8 cellular contexts compared by ENCODE assay signal in the genomic region with DNA sequence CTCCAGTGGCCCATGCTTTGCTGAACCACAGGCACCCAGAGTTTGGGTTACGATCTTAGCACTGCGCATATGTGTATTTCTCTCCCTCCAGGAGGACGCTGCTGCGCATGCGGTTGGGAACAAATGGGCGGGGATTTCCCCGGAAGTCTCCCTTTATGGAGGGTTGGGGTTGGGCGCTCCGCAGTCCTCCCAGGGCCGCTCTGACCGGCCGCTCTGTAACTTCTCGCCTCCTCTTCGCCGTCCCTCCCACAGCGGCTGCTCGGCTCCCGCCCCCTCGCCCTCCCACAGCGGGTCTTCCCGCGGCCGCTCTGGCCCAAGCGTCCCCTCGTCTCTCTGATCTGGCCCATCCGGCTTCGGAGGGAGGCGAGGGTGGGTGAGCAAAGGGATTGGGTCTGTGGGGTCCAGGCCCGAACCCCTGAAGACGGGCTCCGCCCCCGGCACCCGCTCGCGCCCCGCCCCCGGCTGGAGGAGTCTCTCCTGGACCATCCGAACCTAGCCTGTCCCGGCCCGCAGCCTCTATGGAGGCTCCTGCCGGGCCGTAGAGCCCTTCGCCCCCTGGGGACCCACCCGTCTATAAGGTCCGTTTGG. TPM values are rescaled to one million over a fixed set of nuclear protein-coding genes. Genes with fewer than 3 reads are reported as not detected.
DNase-seq lines count a peak whose midpoint lies in the region; ATAC-seq and TF ChIP-seq lines count a peak whose summit lies in the region.

A gene with protein sequence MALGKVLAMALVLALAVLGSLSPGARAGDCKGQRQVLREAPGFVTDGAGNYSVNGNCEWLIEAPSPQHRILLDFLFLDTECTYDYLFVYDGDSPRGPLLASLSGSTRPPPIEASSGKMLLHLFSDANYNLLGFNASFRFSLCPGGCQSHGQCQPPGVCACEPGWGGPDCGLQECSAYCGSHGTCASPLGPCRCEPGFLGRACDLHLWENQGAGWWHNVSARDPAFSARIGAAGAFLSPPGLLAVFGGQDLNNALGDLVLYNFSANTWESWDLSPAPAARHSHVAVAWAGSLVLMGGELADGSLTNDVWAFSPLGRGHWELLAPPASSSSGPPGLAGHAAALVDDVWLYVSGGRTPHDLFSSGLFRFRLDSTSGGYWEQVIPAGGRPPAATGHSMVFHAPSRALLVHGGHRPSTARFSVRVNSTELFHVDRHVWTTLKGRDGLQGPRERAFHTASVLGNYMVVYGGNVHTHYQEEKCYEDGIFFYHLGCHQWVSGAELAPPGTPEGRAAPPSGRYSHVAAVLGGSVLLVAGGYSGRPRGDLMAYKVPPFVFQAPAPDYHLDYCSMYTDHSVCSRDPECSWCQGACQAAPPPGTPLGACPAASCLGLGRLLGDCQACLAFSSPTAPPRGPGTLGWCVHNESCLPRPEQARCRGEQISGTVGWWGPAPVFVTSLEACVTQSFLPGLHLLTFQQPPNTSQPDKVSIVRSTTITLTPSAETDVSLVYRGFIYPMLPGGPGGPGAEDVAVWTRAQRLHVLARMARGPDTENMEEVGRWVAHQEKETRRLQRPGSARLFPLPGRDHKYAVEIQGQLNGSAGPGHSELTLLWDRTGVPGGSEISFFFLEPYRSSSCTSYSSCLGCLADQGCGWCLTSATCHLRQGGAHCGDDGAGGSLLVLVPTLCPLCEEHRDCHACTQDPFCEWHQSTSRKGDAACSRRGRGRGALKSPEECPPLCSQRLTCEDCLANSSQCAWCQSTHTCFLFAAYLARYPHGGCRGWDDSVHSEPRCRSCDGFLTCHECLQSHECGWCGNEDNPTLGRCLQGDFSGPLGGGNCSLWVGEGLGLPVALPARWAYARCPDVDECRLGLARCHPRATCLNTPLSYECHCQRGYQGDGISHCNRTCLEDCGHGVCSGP (N-terminal part only) (plus strand): TSS at position 328 of the 588 bp plus-strand sequence. CDS start 609 bp downstream, outside the sequence.

- DNase-seq in Ammon's horn (ENCODE audit: low spot score) (peak; percentile 98), NCI-H460 (ENCODE audit: extremely low read depth, low read depth) (peak; percentile 97), choroid plexus epithelial cell (ENCODE audit: low read depth) (peak; percentile 99), kidney epithelial cell (ENCODE audit: low read depth) (peak; percentile 95)
- DNase-seq in activated CD4-positive, alpha-beta T cell treated with anti-CD3 and anti-CD28 coated beads for 24 hours (ENCODE audit: low read depth in 2 of 2), result peak; percentile 97 to 98
- DNase-seq in stimulated activated CD4-positive, alpha-beta T cell treated with anti-CD3 and anti-CD28 coated beads, Interleukin-15, amount 100 ng/mL, for 48 hours (ENCODE audit: low read depth in 2 of 2), result peak; percentile 96 to 97

- TF ChIP-seq CTCF in choroid plexus epithelial cell (conservative IDR thresholded peaks at IDR 0.05; ENCODE audit: low read depth, low read length) (peak; percentile 96), kidney epithelial cell (IDR thresholded peaks at IDR 0.05; ENCODE audit: insufficient read depth, low read length, poor library complexity, severe bottlenecking) (no peak)

- H3K4me3 ChIP-seq in choroid plexus epithelial cell (ENCODE audit: low read depth, low read length), result peak within 1 kb of the TSS; percentile 90
- peak within 1 kb of the TSS; percentile 86 for H3K4me3 ChIP-seq in kidney epithelial cell (ENCODE audit: low read depth, low read length)

- peak; percentile 84 for ATAC-seq in GM19043 (IDR thresholded peaks at IDR 0.05; ENCODE audit: low read depth, unreplicated experiment)
- ATAC-seq in HG03378 (IDR thresholded peaks at IDR 0.05; ENCODE audit: unreplicated experiment), result peak; percentile 93

- peaks cover 32% of the 10 kb centered on the region for H3K27me3 ChIP-seq in kidney epithelial cell (ENCODE audit: control insufficient read depth, insufficient read depth, low read length)

- H3K36me3 ChIP-seq in kidney epithelial cell (ENCODE audit: control insufficient read depth, insufficient read depth, low read length), result no peaks in the 10 kb centered on the region

RNA-seq across cellular contexts. Expression of the gene that starts here (rescaled TPM):
- total RNA-seq in NCI-H460 (2014; rRNA removed; shearing (Covaris generic)), result 7.4 and 7.8 TPM in 2 replicates
- 7.7 and 9.9 TPM in 2 replicates for polyA plus RNA-seq in NCI-H460 (2014; cell fraction: nucleus; rRNA removed)
- 45.0 and 49.2 TPM in 2 replicates for total RNA-seq in kidney epithelial cell

Comparison
In these comparisons a context has a peak if more than half of its experiments do, and no peak if none do; other contexts are left out.
1. Peak in every context shown above with its lines: DNase-seq, ATAC-seq and H3K4me3 ChIP-seq.